ENCODE assay signal across 8 cellular contexts in the genomic region with DNA sequence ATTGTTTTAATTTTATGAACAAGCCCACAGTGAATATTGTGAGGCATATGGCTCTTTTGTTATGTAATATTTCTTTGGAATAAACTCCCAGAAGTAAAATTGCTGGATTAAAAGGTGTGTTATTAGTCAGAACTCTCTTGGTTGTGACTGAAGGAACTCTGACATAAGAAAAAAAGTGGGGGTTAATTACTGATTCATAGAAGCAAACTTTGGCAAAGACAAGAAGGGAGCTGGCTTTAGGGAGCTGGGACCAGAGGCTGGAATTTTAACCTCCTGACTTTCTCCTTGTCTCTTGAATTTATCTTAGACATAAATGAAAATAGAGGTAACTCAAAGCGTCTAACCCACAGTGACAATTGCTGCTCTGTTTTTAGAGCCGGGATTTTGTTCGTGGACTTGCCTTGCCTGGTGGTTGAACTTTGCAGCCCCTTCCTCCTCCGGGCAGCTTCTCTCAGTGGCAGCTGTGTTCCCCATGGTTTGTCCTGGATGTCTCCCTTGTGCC. TPM values are rescaled to one million over a fixed set of nuclear protein-coding genes. Genes with fewer than 3 reads are reported as not detected.
DNase-seq lines count a peak whose midpoint lies in the region; ATAC-seq and TF ChIP-seq lines count a peak whose summit lies in the region.

No MANE protein-coding gene starts in this region.

- H3K27me3 ChIP-seq in HUES48 (ENCODE audit: control insufficient read depth, insufficient read depth, low read length) = no peaks in the 10 kb centered on the region
- no peaks in the 10 kb centered on the region for H3K27me3 ChIP-seq in breast epithelium

- H3K27ac ChIP-seq in HUES48 (ENCODE audit: low read depth, low read length) (peak overlapping the region; percentile 90), breast epithelium (peak overlapping the region; percentile 96 to 98)

- H3K4me1 ChIP-seq in HUES48 (ENCODE audit: control insufficient read depth, insufficient read depth, low read length) (peaks cover 33% of the 10 kb centered on the region), breast epithelium (no peaks in the 10 kb centered on the region)

- H3K36me3 Mint-ChIP-seq in memory B cell = peaks cover 4% of the 10 kb centered on the region

- H3K9me3 ChIP-seq in HUES48 (ENCODE audit: control insufficient read depth, insufficient read depth, low read length) (no peaks in the 10 kb centered on the region), breast epithelium (no peaks in the 10 kb centered on the region)

- H3K4me3 Mint-ChIP-seq in memory B cell = peak overlapping the region; percentile 95

- ATAC-seq in memory B cell (ENCODE audit: low read depth) = no peak
- no peak for ATAC-seq in GM19467 (IDR thresholded peaks at IDR 0.05; ENCODE audit: unreplicated experiment)

- peak overlapping the region; percentile 98 for H3K27ac Mint-ChIP-seq in memory B cell

- H3K4me1 Mint-ChIP-seq in memory B cell = peaks cover 35% of the 10 kb centered on the region

- TF ChIP-seq POLR2A in breast epithelium (IDR thresholded peaks at IDR 0.05) = no peak

- no peaks in the 10 kb centered on the region for H3K27me3 Mint-ChIP-seq in memory B cell

- H3K4me3 ChIP-seq in HUES48 (ENCODE audit: low read depth, low read length) (peak overlapping the region; percentile 84), breast epithelium (peak overlapping the region; percentile 62 to 80 (median 66))

- intact Hi-C loops in breast epithelium (cut with DNase I; ENCODE audit: low total_unique reads) = no loop called here

- no peaks in the 10 kb centered on the region for H3K9me3 Mint-ChIP-seq in memory B cell

- TF ChIP-seq CTCF in breast epithelium (IDR thresholded peaks at IDR 0.05) = no peak

- peak overlapping the region; percentile 77 for H3K9ac ChIP-seq in HUES48 (ENCODE audit: low read depth, low read length)

- DNase-seq in CD1c-positive myeloid dendritic cell (ENCODE audit: extremely low spot score) = peak; percentile 52
- DNase-seq in breast epithelium (ENCODE audit: low spot score in 2 of 2) = no peak
- DNase-seq in memory B cell (ENCODE audit: low spot score in 2 of 2) = no peak
- no peak for DNase-seq in SKM-1 treated with dmso at 0.1 percent for 144 hours (lab: John Stamatoyannopoulos, UW; ENCODE audit: unreplicated experiment)
- DNase-seq in NCI-H510A (lab: John Stamatoyannopoulos, UW) = no peak
- no peak for DNase-seq in NCI-H2171 (lab: John Stamatoyannopoulos, UW)

- no peaks in the 10 kb centered on the region for H3K36me3 ChIP-seq in HUES48 (ENCODE audit: control insufficient read depth, insufficient read depth, low read length)
- H3K36me3 ChIP-seq in breast epithelium = no peaks in the 10 kb centered on the region

RNA-seq across cellular contexts. Expression of a gene that starts 27.9 kb away (rescaled TPM):
- total RNA-seq in breast epithelium = 10 to 100 TPM; 11.6 to 19.3 (median 18.2) TPM
